Comparison of ENCODE assay signal across 28 cellular contexts in genomic region chrX:135434258-135435138, GRCh38.
"Had no signal": no experiment of that assay in that cellular context is flagged by ENCODE, and none has a peak within 500 bp of the region (broad histone marks: within the 10 kb centered on the region; RNA-seq: fewer than 3 reads in every experiment).

No MANE protein-coding gene starts in this region.

- H2AFZ ChIP-seq: hepatocyte had no signal

- H3K4me1 Mint-ChIP-seq: nephron; stimulated activated naive B cell treated with anti-CD40 and anti-IgM and Interleukin-4, amounts not matched to agents 10 μg/mL and 1 μg/mL and 100 μg/mL, for 72 hours had no signal

- H3K27ac Mint-ChIP-seq: naive thymus-derived CD4-positive, alpha-beta T cell; nephron; progenitor cell of endocrine pancreas; stimulated activated naive B cell treated with anti-CD40 and anti-IgM and Interleukin-4, amounts not matched to agents 10 μg/mL and 1 μg/mL and 100 μg/mL, for 72 hours; stimulated activated naive CD8-positive, alpha-beta T cell treated with anti-CD3 and anti-CD28 coated beads, Interleukin-15, Interleukin-2, amounts not matched to agents 100 ng/mL and 50 ng/mL, for 24 hours had no signal

- H3K4me1 ChIP-seq: esophagus muscularis mucosa, foreskin keratinocyte, gastroesophageal sphincter, heart left ventricle, left lung, pancreas, right lobe of liver, tibial nerve, upper lobe of left lung, uterus had no signal

- H3K36me3 ChIP-seq: esophagus muscularis mucosa, gastroesophageal sphincter, heart left ventricle, left lung, pancreas, right lobe of liver, thoracic aorta, tibial nerve, upper lobe of left lung, uterus had no signal

- H3K9me3 Mint-ChIP-seq: stimulated activated naive CD8-positive, alpha-beta T cell treated with anti-CD3 and anti-CD28 coated beads, Interleukin-15, Interleukin-2, amounts not matched to agents 100 ng/mL and 50 ng/mL, for 24 hours had no signal

- H3K9me3 ChIP-seq: esophagus muscularis mucosa, gastroesophageal sphincter, left lung, pancreas, right lobe of liver, thoracic aorta, tibial nerve, upper lobe of left lung, uterus had no signal

- H3K27ac ChIP-seq: coronary artery, esophagus muscularis mucosa, foreskin keratinocyte, gastroesophageal sphincter, heart left ventricle, hepatocyte, left lung, pancreas, right lobe of liver, thoracic aorta, tibial nerve, upper lobe of left lung, uterus had no signal

- ATAC-seq: foreskin keratinocyte; gastroesophageal sphincter; heart left ventricle; left cardiac atrium; left lung; naive thymus-derived CD4-positive, alpha-beta T cell; pancreas; right lobe of liver; stimulated activated naive B cell treated with anti-CD40 and anti-IgM and Interleukin-4, amounts not matched to agents 10 μg/mL and 1 μg/mL and 100 μg/mL, for 72 hours had no signal

- H3K4me3 ChIP-seq: coronary artery, esophagus muscularis mucosa, gastroesophageal sphincter, heart left ventricle, hepatocyte, left lung, pancreas, right lobe of liver, thoracic aorta, tibial nerve, upper lobe of left lung, uterus had no signal

- DNase-seq: dermis blood vessel endothelial cell; effector memory CD4-positive, alpha-beta T cell; foreskin keratinocyte; heart left ventricle; left cardiac atrium; mammary epithelial cell; mesendoderm; midbrain; naive thymus-derived CD4-positive, alpha-beta T cell; occipital lobe; right lobe of liver; small intestine; stimulated activated CD4-positive, alpha-beta T cell treated with anti-CD3 and anti-CD28 coated beads, Interleukin-15, amount 100 ng/mL, for 24 hours; stimulated activated CD4-positive, alpha-beta T cell treated with anti-CD3 and anti-CD28 coated beads, Interleukin-2, amount 100 ng/mL, for 48 hours; stimulated activated naive B cell treated with anti-CD40 and anti-IgM and Interleukin-4, amounts not matched to agents 10 μg/mL and 1 μg/mL and 100 μg/mL, for 72 hours; uterus had no signal

- H3K4me2 ChIP-seq: hepatocyte had no signal

- H3K36me3 Mint-ChIP-seq: stimulated activated naive B cell treated with anti-CD40 and anti-IgM and Interleukin-4, amounts not matched to agents 10 μg/mL and 1 μg/mL and 100 μg/mL, for 72 hours had no signal

- H3K4me3 Mint-ChIP-seq: naive thymus-derived CD4-positive, alpha-beta T cell; nephron; stimulated activated naive B cell treated with anti-CD40 and anti-IgM and Interleukin-4, amounts not matched to agents 10 μg/mL and 1 μg/mL and 100 μg/mL, for 72 hours; stimulated activated naive CD8-positive, alpha-beta T cell treated with anti-CD3 and anti-CD28 coated beads, Interleukin-15, Interleukin-2, amounts not matched to agents 100 ng/mL and 50 ng/mL, for 24 hours had no signal

- H3K27me3 ChIP-seq: esophagus muscularis mucosa, foreskin keratinocyte, hepatocyte, left lung, pancreas, right lobe of liver, tibial nerve, upper lobe of left lung, uterus had no signal

- H3K79me2 ChIP-seq: hepatocyte had no signal
